8 cellular contexts compared by ENCODE assay signal in genomic region chr9:124260769-124261603, GRCh38. TPM values are rescaled to one million over a fixed set of nuclear protein-coding genes. Genes with fewer than 3 reads are reported as not detected.
DNase-seq lines count a peak whose midpoint lies in the region; ATAC-seq and TF ChIP-seq lines count a peak whose summit lies in the region.

No MANE protein-coding gene starts in this region.

- CTCF ChIA-PET in activated CD8-positive, alpha-beta T cell treated with anti-CD3 and anti-CD28 coated beads for 36 hours (lab: Charles Lee): no interaction called here
- CTCF ChIA-PET in activated CD8-positive, alpha-beta T cell treated with anti-CD3 and anti-CD28 coated beads, Interleukin-2, amount 10 ng/mL, durations not matched to agents 7 days and 5 days (lab: Charles Lee): no interaction called here
- CTCF ChIA-PET in activated B cell treated with CpG ODN at 0.5 μM for 24 hours (lab: Charles Lee): interaction anchor here (1.2 kb wide), 1 partner anchor 59 kb away, joined by 3 read pairs; no protein-coding TSS in a partner anchor

- H3K4me3 ChIP-seq in hepatocyte: no peak overlapping the region

- H3K36me3 Mint-ChIP-seq in activated CD8-positive, alpha-beta T cell treated with anti-CD3 and anti-CD28 coated beads for 36 hours (ENCODE audit: low read depth): peaks cover 6% of the 10 kb centered on the region
- H3K36me3 Mint-ChIP-seq in activated CD8-positive, alpha-beta T cell treated with anti-CD3 and anti-CD28 coated beads, Interleukin-2, amount 10 ng/mL, durations not matched to agents 7 days and 5 days (ENCODE audit: low read depth): peaks cover 6% of the 10 kb centered on the region
- peaks cover 32% of the 10 kb centered on the region for H3K36me3 Mint-ChIP-seq in activated B cell treated with CpG ODN at 0.5 μM for 24 hours (ENCODE audit: low read depth)
- H3K36me3 Mint-ChIP-seq in stimulated activated memory B cell treated with anti-CD40 and anti-IgM and Interleukin-4, amounts not matched to agents 10 μg/mL and 1 μg/mL and 100 μg/mL, for 72 hours: peaks cover 28% of the 10 kb centered on the region

- no peaks in the 10 kb centered on the region for H3K9me3 ChIP-seq in hepatocyte (ENCODE audit: low read depth)

- 67% methylated on average over 15 of the region's 15 CpGs for WGBS in hepatocyte (ENCODE audit: low lambda C conversion rate, missing lambda C conversion rate)

- peak overlapping the region; percentile 95 for H3K27ac ChIP-seq in hepatocyte

- no peak for DNase-seq in activated CD8-positive, alpha-beta T cell treated with anti-CD3 and anti-CD28 coated beads for 36 hours
- no peak for DNase-seq in activated CD8-positive, alpha-beta T cell treated with anti-CD3 and anti-CD28 coated beads, Interleukin-2, amount 10 ng/mL, durations not matched to agents 7 days and 5 days
- no peak for DNase-seq in activated B cell treated with CpG ODN at 0.5 μM for 24 hours
- peak; percentile 73 for DNase-seq in hepatocyte (ENCODE audit: low spot score)
- no peak for DNase-seq in HuH-7 (ENCODE audit: low spot score)

- H3K79me2 ChIP-seq in hepatocyte: peaks cover 61% of the 10 kb centered on the region

- no peaks in the 10 kb centered on the region for H3K27me3 ChIP-seq in hepatocyte

- peaks cover 52% of the 10 kb centered on the region for H3K4me1 ChIP-seq in hepatocyte (ENCODE audit: insufficient read depth)

- H3K9me2 ChIP-seq in hepatocyte (replicated peaks; ENCODE audit: insufficient read depth): no peaks in the 10 kb centered on the region

- no peak overlapping the region for H2AFZ ChIP-seq in hepatocyte

- intact Hi-C loops in activated CD8-positive, alpha-beta T cell treated with anti-CD3 and anti-CD28 coated beads for 36 hours (cut with micrococcal nuclease): no loop called here
- intact Hi-C loops in activated B cell treated with CpG ODN at 0.5 μM for 24 hours (cut with micrococcal nuclease): loop anchor here (2.0 to 10.0 kb wide), 2 partner anchors 64 to 256 kb away; no protein-coding TSS in a partner anchor

- ATAC-seq in activated CD8-positive, alpha-beta T cell treated with anti-CD3 and anti-CD28 coated beads for 36 hours: peak; percentile 13
- ATAC-seq in activated CD8-positive, alpha-beta T cell treated with anti-CD3 and anti-CD28 coated beads, Interleukin-2, amount 10 ng/mL, durations not matched to agents 7 days and 5 days: no peak
- peak; percentile 8 for ATAC-seq in activated B cell treated with CpG ODN at 0.5 μM for 24 hours (ENCODE audit: low read depth)
- ATAC-seq in stimulated activated memory B cell treated with anti-CD40 and anti-IgM and Interleukin-4, amounts not matched to agents 10 μg/mL and 1 μg/mL and 100 μg/mL, for 72 hours: no peak
- no peak for ATAC-seq in HG03442 (IDR thresholded peaks at IDR 0.05; ENCODE audit: unreplicated experiment)
- no peak for ATAC-seq in GM21515 (IDR thresholded peaks at IDR 0.05; ENCODE audit: unreplicated experiment)

- peaks cover 26% of the 10 kb centered on the region for H4K20me1 ChIP-seq in hepatocyte (ENCODE audit: insufficient read depth, poor library complexity, severe bottlenecking)

- peaks cover 37% of the 10 kb centered on the region for H3K4me1 Mint-ChIP-seq in activated CD8-positive, alpha-beta T cell treated with anti-CD3 and anti-CD28 coated beads for 36 hours (ENCODE audit: low read depth)
- peaks cover 37% of the 10 kb centered on the region for H3K4me1 Mint-ChIP-seq in activated CD8-positive, alpha-beta T cell treated with anti-CD3 and anti-CD28 coated beads, Interleukin-2, amount 10 ng/mL, durations not matched to agents 7 days and 5 days (ENCODE audit: low read depth)
- peaks cover 92% of the 10 kb centered on the region for H3K4me1 Mint-ChIP-seq in activated B cell treated with CpG ODN at 0.5 μM for 24 hours
- H3K4me1 Mint-ChIP-seq in stimulated activated memory B cell treated with anti-CD40 and anti-IgM and Interleukin-4, amounts not matched to agents 10 μg/mL and 1 μg/mL and 100 μg/mL, for 72 hours: peaks cover 80% of the 10 kb centered on the region

- no peaks in the 10 kb centered on the region for H3K9me3 Mint-ChIP-seq in activated CD8-positive, alpha-beta T cell treated with anti-CD3 and anti-CD28 coated beads for 36 hours
- H3K9me3 Mint-ChIP-seq in activated CD8-positive, alpha-beta T cell treated with anti-CD3 and anti-CD28 coated beads, Interleukin-2, amount 10 ng/mL, durations not matched to agents 7 days and 5 days (ENCODE audit: insufficient read depth): no peaks in the 10 kb centered on the region
- no peaks in the 10 kb centered on the region for H3K9me3 Mint-ChIP-seq in activated B cell treated with CpG ODN at 0.5 μM for 24 hours
- H3K9me3 Mint-ChIP-seq in stimulated activated memory B cell treated with anti-CD40 and anti-IgM and Interleukin-4, amounts not matched to agents 10 μg/mL and 1 μg/mL and 100 μg/mL, for 72 hours: no peaks in the 10 kb centered on the region

- H3K27me3 Mint-ChIP-seq in activated CD8-positive, alpha-beta T cell treated with anti-CD3 and anti-CD28 coated beads for 36 hours: peaks cover 41% of the 10 kb centered on the region
- H3K27me3 Mint-ChIP-seq in activated CD8-positive, alpha-beta T cell treated with anti-CD3 and anti-CD28 coated beads, Interleukin-2, amount 10 ng/mL, durations not matched to agents 7 days and 5 days (ENCODE audit: low read depth): peaks cover 35% of the 10 kb centered on the region
- H3K27me3 Mint-ChIP-seq in activated B cell treated with CpG ODN at 0.5 μM for 24 hours: no peaks in the 10 kb centered on the region
- no peaks in the 10 kb centered on the region for H3K27me3 Mint-ChIP-seq in stimulated activated memory B cell treated with anti-CD40 and anti-IgM and Interleukin-4, amounts not matched to agents 10 μg/mL and 1 μg/mL and 100 μg/mL, for 72 hours

- H3K27ac Mint-ChIP-seq in activated CD8-positive, alpha-beta T cell treated with anti-CD3 and anti-CD28 coated beads for 36 hours: no peak overlapping the region
- H3K27ac Mint-ChIP-seq in activated CD8-positive, alpha-beta T cell treated with anti-CD3 and anti-CD28 coated beads, Interleukin-2, amount 10 ng/mL, durations not matched to agents 7 days and 5 days: no peak overlapping the region
- H3K27ac Mint-ChIP-seq in activated B cell treated with CpG ODN at 0.5 μM for 24 hours: peak overlapping the region; percentile 87
- H3K27ac Mint-ChIP-seq in stimulated activated memory B cell treated with anti-CD40 and anti-IgM and Interleukin-4, amounts not matched to agents 10 μg/mL and 1 μg/mL and 100 μg/mL, for 72 hours: peak overlapping the region; percentile 93

- peak overlapping the region; percentile 96 for H3K4me2 ChIP-seq in hepatocyte

- TF ChIP-seq CTCF in activated CD8-positive, alpha-beta T cell treated with anti-CD3 and anti-CD28 coated beads for 36 hours (IDR thresholded peaks at IDR 0.05): no peak
- TF ChIP-seq CTCF in activated B cell treated with CpG ODN at 0.5 μM for 24 hours (IDR thresholded peaks at IDR 0.05) (no peak), hepatocyte (IDR thresholded peaks at IDR 0.05; ENCODE audit: poor library complexity) (no peak)

- no peak overlapping the region for H3K4me3 Mint-ChIP-seq in activated CD8-positive, alpha-beta T cell treated with anti-CD3 and anti-CD28 coated beads for 36 hours
- no peak overlapping the region for H3K4me3 Mint-ChIP-seq in activated CD8-positive, alpha-beta T cell treated with anti-CD3 and anti-CD28 coated beads, Interleukin-2, amount 10 ng/mL, durations not matched to agents 7 days and 5 days
- peak overlapping the region; percentile 96 for H3K4me3 Mint-ChIP-seq in activated B cell treated with CpG ODN at 0.5 μM for 24 hours
- peak overlapping the region; percentile 99 for H3K4me3 Mint-ChIP-seq in stimulated activated memory B cell treated with anti-CD40 and anti-IgM and Interleukin-4, amounts not matched to agents 10 μg/mL and 1 μg/mL and 100 μg/mL, for 72 hours

- POLR2A ChIA-PET in activated CD8-positive, alpha-beta T cell treated with anti-CD3 and anti-CD28 coated beads for 36 hours (lab: Charles Lee): no interaction called here
- POLR2A ChIA-PET in activated CD8-positive, alpha-beta T cell treated with anti-CD3 and anti-CD28 coated beads, Interleukin-2, amount 10 ng/mL, durations not matched to agents 7 days and 5 days (lab: Charles Lee): no interaction called here
- POLR2A ChIA-PET in activated B cell treated with CpG ODN at 0.5 μM for 24 hours (lab: Charles Lee): interaction anchor here (1.0 to 3.7 kb wide), 5 partner anchors 25 to 62 kb away, joined by 3 to 32 read pairs (median 6); no protein-coding TSS in a partner anchor

- no peaks in the 10 kb centered on the region for H3K36me3 ChIP-seq in hepatocyte (replicated peaks; ENCODE audit: insufficient read depth, low read depth)

RNA-seq across cellular contexts. Expression of gene NEK6, which starts 3.2 kb away (rescaled TPM):
- 10 to 100 TPM; 20.2 to 21.8 TPM for total RNA-seq in activated CD8-positive, alpha-beta T cell treated with anti-CD3 and anti-CD28 coated beads for 36 hours
- total RNA-seq in activated CD8-positive, alpha-beta T cell treated with anti-CD3 and anti-CD28 coated beads, Interleukin-2, amount 10 ng/mL, durations not matched to agents 7 days and 5 days: 10 to 100 TPM; 19.9 to 20.9 TPM
- total RNA-seq in activated B cell treated with CpG ODN at 0.5 μM for 24 hours (110 and 115 TPM in 2 replicates), hepatocyte (33.5 and 35.7 TPM in 2 replicates)
- polyA plus RNA-seq in hepatocyte: 41.6 and 44.7 TPM in 2 replicates

Comparison
In these comparisons a context has a peak if more than half of its experiments do, and no peak if none do; other contexts are left out.
1. ATAC-seq: peak in activated CD8-positive, alpha-beta T cell treated with anti-CD3 and anti-CD28 coated beads for 36 hours (single experiment) and activated B cell treated with CpG ODN at 0.5 μM for 24 hours (single experiment); none in activated CD8-positive, alpha-beta T cell treated with anti-CD3 and anti-CD28 coated beads, Interleukin-2, amount 10 ng/mL, durations not matched to agents 7 days and 5 days (single experiment), stimulated activated memory B cell treated with anti-CD40 and anti-IgM and Interleukin-4, amounts not matched to agents 10 μg/mL and 1 μg/mL and 100 μg/mL, for 72 hours (single experiment), HG03442 (single experiment) and GM21515 (single experiment).
2. H3K27ac Mint-ChIP-seq: peak in activated B cell treated with CpG ODN at 0.5 μM for 24 hours (single experiment) and stimulated activated memory B cell treated with anti-CD40 and anti-IgM and Interleukin-4, amounts not matched to agents 10 μg/mL and 1 μg/mL and 100 μg/mL, for 72 hours (single experiment); none in activated CD8-positive, alpha-beta T cell treated with anti-CD3 and anti-CD28 coated beads for 36 hours (single experiment) and activated CD8-positive, alpha-beta T cell treated with anti-CD3 and anti-CD28 coated beads, Interleukin-2, amount 10 ng/mL, durations not matched to agents 7 days and 5 days (single experiment).
3. H3K4me3 Mint-ChIP-seq: peak in activated B cell treated with CpG ODN at 0.5 μM for 24 hours (single experiment) and stimulated activated memory B cell treated with anti-CD40 and anti-IgM and Interleukin-4, amounts not matched to agents 10 μg/mL and 1 μg/mL and 100 μg/mL, for 72 hours (single experiment); none in activated CD8-positive, alpha-beta T cell treated with anti-CD3 and anti-CD28 coated beads for 36 hours (single experiment) and activated CD8-positive, alpha-beta T cell treated with anti-CD3 and anti-CD28 coated beads, Interleukin-2, amount 10 ng/mL, durations not matched to agents 7 days and 5 days (single experiment).